In genomic region chr10:21272585-21273399, GRCh38 we compare ENCODE assay signal across 27 cellular contexts.
DNase-seq lines count a peak whose midpoint lies in the region; ATAC-seq, FAIRE-seq and TF ChIP-seq lines count a peak whose summit lies in the region.
"Had no signal": no experiment of that assay in that cellular context is flagged by ENCODE, and none has a peak within 500 bp of the region (broad histone marks: within the 10 kb centered on the region; RNA-seq: fewer than 3 reads in every experiment).

No MANE protein-coding gene starts in this region.

- no peak overlapping the region for H3K9ac ChIP-seq in colonic mucosa (ENCODE audit: low read depth in 2 of 2, low read length in 2 of 2)
- H3K9ac ChIP-seq: GM23248 had no signal

- H3K4me3 ChIP-seq in epithelial cell of esophagus (ENCODE audit: low read length) (no peak overlapping the region), colonic mucosa (no peak overlapping the region)
- H3K4me3 ChIP-seq: GM23248, SK-N-MC had no signal

- no peak for TF ChIP-seq CTCF in epithelial cell of esophagus (IDR thresholded peaks at IDR 0.05; ENCODE audit: insufficient read depth, low read depth, low read length, missing control alignments)
- no peak for TF ChIP-seq CTCF in GM10266 (IDR thresholded peaks at IDR 0.05; ENCODE audit: control insufficient read depth, insufficient read depth, low read depth, missing control alignments)
- TF ChIP-seq CTCF in colonic mucosa (IDR thresholded peaks at IDR 0.05), result no peak

- H3K27me3 ChIP-seq in colonic mucosa, result no peaks in the 10 kb centered on the region

- no peaks in the 10 kb centered on the region for H3K4me1 ChIP-seq in colonic mucosa

- in situ Hi-C loops in KBM-7 (cut with MboI; ENCODE audit: low pct_unique_long_range_greater_than_20kb, low sequenced_read_pairs), result loop anchor here (25.0 kb wide), 2 partner anchors 185 to 410 kb away; no protein-coding TSS in a partner anchor

- no peaks in the 10 kb centered on the region for H3K9me3 ChIP-seq in colonic mucosa

- intact Hi-C loops in colonic mucosa (cut with DNase I), result loop anchor here (10.0 kb wide), 1 partner anchor 222 kb away; no protein-coding TSS in a partner anchor

- DNase-seq in KBM-7, result peak; percentile 24
- peak; percentile 81 for DNase-seq in NCI-H146 treated with DMSO at 0.1 percent for 48 hours (lab: John Stamatoyannopoulos, UW; ENCODE audit: unreplicated experiment)
- peak; percentile 28 for DNase-seq in RCC 7860 (ENCODE audit: low spot score)
- DNase-seq in epithelial cell of esophagus (ENCODE audit: low read depth), result peak; percentile 49
- no peak for DNase-seq in GM10266 (ENCODE audit: extremely low spot score)
- DNase-seq in colonic mucosa, result no peak
- DNase-seq: activated CD4-positive, alpha-beta T cell treated with anti-CD3 and anti-CD28 coated beads for 36 hours; activated CD8-positive, alpha-beta memory T cell treated with anti-CD3 and anti-CD28 coated beads, Interleukin-2, amount 50 U/mL, for 48 hours; activated CD8-positive, alpha-beta T cell treated with anti-CD3 and anti-CD28 coated beads for 36 hours; activated naive CD4-positive, alpha-beta T cell treated with anti-CD3 and anti-CD28 coated beads, Interleukin-2, amount 10 ng/mL, durations not matched to agents 7 days and 5 days; amniotic stem cell; COR-L47; DMS79 treated with DMSO at 0.1 percent for 48 hours; GF-D8; GM23248; IMR-90; NCI-H1417 treated with DMSO at 0.1 percent for 48 hours; NCI-H2081 treated with DMSO at 0.1 percent for 48 hours; NCI-H2227 treated with DMSO at 0.1 percent for 48 hours; NCI-H526; nephron progenitor cell; stimulated activated CD4-positive, alpha-beta T cell treated with anti-CD3 and anti-CD28 coated beads, Interleukin-4, amount 100 ng/mL, for 4 hours; trophoblast cell had no signal

- no peak for ATAC-seq in HG02852 (IDR thresholded peaks at IDR 0.05; ENCODE audit: unreplicated experiment)
- ATAC-seq: activated CD4-positive, alpha-beta T cell treated with anti-CD3 and anti-CD28 coated beads for 36 hours; activated CD8-positive, alpha-beta T cell treated with anti-CD3 and anti-CD28 coated beads for 36 hours had no signal

- no peak overlapping the region for H3K27ac ChIP-seq in colonic mucosa
- H3K27ac ChIP-seq: C4-2B, GM23248, SK-N-MC, VCaP had no signal

- no peaks in the 10 kb centered on the region for H3K36me3 ChIP-seq in colonic mucosa

- no peak for FAIRE-seq in RCC 7860 (lab: Jason Lieb, UNC)

Comparison
In these comparisons a context has a peak if more than half of its experiments do, and no peak if none do; other contexts are left out.
1. DNase-seq: peak in KBM-7 (single experiment), NCI-H146 treated with DMSO at 0.1 percent for 48 hours (single experiment), RCC 7860 (single experiment) and epithelial cell of esophagus (single experiment); none in GM10266 (single experiment) and colonic mucosa (single experiment).